ENCODE assay signal across 20 cellular contexts in the genomic region with DNA sequence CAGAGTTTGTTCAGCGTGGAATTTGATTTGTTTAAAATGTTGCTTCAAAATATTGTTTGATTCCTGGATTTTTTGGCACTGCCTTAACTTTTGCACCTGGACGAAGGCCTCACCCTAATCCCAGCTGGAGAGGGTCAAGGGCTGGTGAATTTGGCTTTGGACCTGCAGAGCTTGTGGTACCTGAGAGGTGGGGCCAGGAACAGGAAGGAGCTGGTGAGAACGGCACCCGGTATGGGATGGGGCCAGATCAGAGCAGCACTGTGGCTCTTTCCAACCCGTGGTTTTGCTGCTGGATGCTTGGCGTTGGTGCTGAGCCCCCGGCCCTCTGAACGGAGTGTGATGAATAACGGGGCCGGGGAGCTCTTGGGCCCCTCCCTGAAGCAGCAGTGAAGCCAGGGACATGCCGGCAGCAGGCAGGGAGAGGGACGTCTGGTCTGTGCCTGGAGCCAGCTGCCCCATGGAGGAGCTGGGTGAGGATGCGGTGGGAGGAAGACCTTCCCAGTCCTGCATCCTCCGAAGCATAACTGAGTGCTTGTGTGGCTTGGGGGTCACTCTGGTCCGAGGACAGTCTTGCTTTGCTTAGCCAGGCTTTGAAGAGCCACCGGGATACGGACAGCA.
A peak's percentile ranks its signal among the peaks of the same experiment; 100 is the strongest.
DNase-seq lines count a peak whose midpoint lies in the region; ATAC-seq and TF ChIP-seq lines count a peak whose summit lies in the region.
"Had no signal": no experiment of that assay in that cellular context is flagged by ENCODE, and none has a peak within 500 bp of the region (broad histone marks: within the 10 kb centered on the region; RNA-seq: fewer than 3 reads in every experiment).

No MANE protein-coding gene starts in this region.

- DNase-seq in activated naive CD8-positive, alpha-beta T cell treated with anti-CD3 and anti-CD28 coated beads, Interleukin-2, amount 50 U/mL, for 24 hours = no peak
- peak; percentile 86 to 88 for DNase-seq in NCI-H524 (lab: John Stamatoyannopoulos, UW)
- no peak for DNase-seq in islet precursor cell
- DNase-seq in posterior cingulate gyrus = no peak
- DNase-seq: activated CD4-positive, CD25-positive, alpha-beta regulatory T cell treated with anti-CD3 and anti-CD28 coated beads, Interleukin-2, amount 50 U/mL, for 72 hours; activated T-cell treated with anti-CD3 and anti-CD28 coated beads, Interleukin-2, amount 50 U/mL, for 72 hours; amygdala; cerebellar nuclear complex; DMS153; GM23248; left ventricle myocardium inferior; NCI-H1930; NCI-H446; pancreas; SHP77 treated with DMSO at 0.1 percent for 48 hours; stimulated activated CD4-positive, alpha-beta T cell treated with anti-CD3 and anti-CD28 coated beads, Interleukin-4, amount 100 ng/mL, for 1 hour had no signal

- H3K27me3 ChIP-seq in gastroesophageal sphincter (no peaks in the 10 kb centered on the region), stomach smooth muscle (ENCODE audit: control insufficient read depth in 1 of 2, insufficient read depth in 2 of 2, low read length in 2 of 2) (no peaks in the 10 kb centered on the region)
- H3K27me3 ChIP-seq: pancreas had no signal

- ATAC-seq in activated naive CD8-positive, alpha-beta T cell treated with anti-CD3 and anti-CD28 coated beads, Interleukin-2, amount 50 U/mL, for 24 hours = no peak
- peak; percentile 14 for ATAC-seq in gastroesophageal sphincter
- no peak for ATAC-seq in activated T-helper 17 cell treated with anti-CD3 and anti-CD28 coated beads, Interleukin-2, amount 50 U/mL, for 72 hours (replicated peaks)
- ATAC-seq: activated T-cell treated with anti-CD3 and anti-CD28 coated beads, Interleukin-2, amount 50 U/mL, for 72 hours; pancreas had no signal

- H3K9me3 Mint-ChIP-seq in activated naive CD8-positive, alpha-beta T cell (ENCODE audit: low read depth) = no peaks in the 10 kb centered on the region
- H3K9me3 Mint-ChIP-seq in activated naive CD8-positive, alpha-beta T cell treated with anti-CD3 and anti-CD28 coated beads, Interleukin-2, amount 50 U/mL, for 24 hours = no peaks in the 10 kb centered on the region
- no peaks in the 10 kb centered on the region for H3K9me3 Mint-ChIP-seq in activated T-helper 17 cell treated with anti-CD3 and anti-CD28 coated beads, Interleukin-2, amount 50 U/mL, for 72 hours
- H3K9me3 Mint-ChIP-seq: activated T-cell treated with anti-CD3 and anti-CD28 coated beads, Interleukin-2, amount 50 U/mL, for 72 hours had no signal

- H3K27me3 Mint-ChIP-seq in activated naive CD8-positive, alpha-beta T cell = no peaks in the 10 kb centered on the region
- H3K27me3 Mint-ChIP-seq in activated naive CD8-positive, alpha-beta T cell treated with anti-CD3 and anti-CD28 coated beads, Interleukin-2, amount 50 U/mL, for 24 hours = no peaks in the 10 kb centered on the region
- H3K27me3 Mint-ChIP-seq in activated T-helper 17 cell treated with anti-CD3 and anti-CD28 coated beads, Interleukin-2, amount 50 U/mL, for 72 hours = no peaks in the 10 kb centered on the region

- no peak for TF ChIP-seq EP300 in gastroesophageal sphincter (IDR thresholded peaks at IDR 0.05)

- H3K9me3 ChIP-seq in gastroesophageal sphincter (no peaks in the 10 kb centered on the region), stomach smooth muscle (ENCODE audit: control insufficient read depth in 2 of 2, low read length in 2 of 2) (no peaks in the 10 kb centered on the region)
- H3K9me3 ChIP-seq: pancreas had no signal

- H3K4me3 Mint-ChIP-seq in activated naive CD8-positive, alpha-beta T cell = peak overlapping the region; percentile 38
- no peak overlapping the region for H3K4me3 Mint-ChIP-seq in activated naive CD8-positive, alpha-beta T cell treated with anti-CD3 and anti-CD28 coated beads, Interleukin-2, amount 50 U/mL, for 24 hours
- H3K4me3 Mint-ChIP-seq in activated T-helper 17 cell treated with anti-CD3 and anti-CD28 coated beads, Interleukin-2, amount 50 U/mL, for 72 hours = no peak overlapping the region

- H3K27ac ChIP-seq in gastroesophageal sphincter = peak overlapping the region; percentile 41 to 99 (median 94)
- H3K27ac ChIP-seq in stomach smooth muscle (ENCODE audit: low read length) = peak overlapping the region; percentile 41
- H3K27ac ChIP-seq: GM23248, left ventricle myocardium inferior, pancreas had no signal

- H3K4me3 ChIP-seq in gastroesophageal sphincter (no peak overlapping the region), stomach smooth muscle (ENCODE audit: low read length in 2 of 2) (no peak overlapping the region)
- H3K4me3 ChIP-seq: GM23248, left ventricle myocardium inferior, pancreas had no signal

- no peak for TF ChIP-seq CTCF in gastroesophageal sphincter (IDR thresholded peaks at IDR 0.05)

- H3K36me3 ChIP-seq in gastroesophageal sphincter (no peaks in the 10 kb centered on the region), stomach smooth muscle (ENCODE audit: control insufficient read depth in 2 of 2, insufficient read depth in 2 of 2, low read length in 2 of 2) (peaks cover 0 to 2% of the 10 kb centered on the region in 2 donors)
- H3K36me3 ChIP-seq: pancreas had no signal

- no peak for TF ChIP-seq POLR2A in gastroesophageal sphincter (IDR thresholded peaks at IDR 0.05)

- WGBS in gastroesophageal sphincter (ENCODE audit: low coverage in 1 of 2), 2 donors = 29 to 46% methylated on average over 6 to 10 of the region's 17 CpGs

- intact Hi-C loops in posterior cingulate gyrus (cut with DNase I) = no loop called here

- no peak overlapping the region for H3K9ac ChIP-seq in stomach smooth muscle (ENCODE audit: low read length in 2 of 2)
- H3K9ac ChIP-seq: GM23248 had no signal

- peaks cover 10 to 89% (median 44%) of the 10 kb centered on the region in 3 donors for H3K4me1 ChIP-seq in gastroesophageal sphincter
- H3K4me1 ChIP-seq in stomach smooth muscle (ENCODE audit: control insufficient read depth, insufficient read depth, low read length) = peaks cover 52% of the 10 kb centered on the region
- H3K4me1 ChIP-seq: pancreas had no signal

- H3K4me1 Mint-ChIP-seq in activated naive CD8-positive, alpha-beta T cell (ENCODE audit: low read depth) = peaks cover 65% of the 10 kb centered on the region
- H3K4me1 Mint-ChIP-seq in activated naive CD8-positive, alpha-beta T cell treated with anti-CD3 and anti-CD28 coated beads, Interleukin-2, amount 50 U/mL, for 24 hours = peaks cover 42% of the 10 kb centered on the region
- H3K4me1 Mint-ChIP-seq in activated T-helper 17 cell treated with anti-CD3 and anti-CD28 coated beads, Interleukin-2, amount 50 U/mL, for 72 hours = peaks cover 21% of the 10 kb centered on the region

- H3K36me3 Mint-ChIP-seq in activated naive CD8-positive, alpha-beta T cell = peaks cover 5% of the 10 kb centered on the region
- H3K36me3 Mint-ChIP-seq in activated naive CD8-positive, alpha-beta T cell treated with anti-CD3 and anti-CD28 coated beads, Interleukin-2, amount 50 U/mL, for 24 hours (ENCODE audit: low read depth) = no peaks in the 10 kb centered on the region
- H3K36me3 Mint-ChIP-seq in activated T-helper 17 cell treated with anti-CD3 and anti-CD28 coated beads, Interleukin-2, amount 50 U/mL, for 72 hours (ENCODE audit: low read depth) = peaks cover 39% of the 10 kb centered on the region

- peak overlapping the region; percentile 79 for H3K27ac Mint-ChIP-seq in activated naive CD8-positive, alpha-beta T cell
- no peak overlapping the region for H3K27ac Mint-ChIP-seq in activated naive CD8-positive, alpha-beta T cell treated with anti-CD3 and anti-CD28 coated beads, Interleukin-2, amount 50 U/mL, for 24 hours
- no peak overlapping the region for H3K27ac Mint-ChIP-seq in activated T-helper 17 cell treated with anti-CD3 and anti-CD28 coated beads, Interleukin-2, amount 50 U/mL, for 72 hours
- H3K27ac Mint-ChIP-seq: activated T-cell treated with anti-CD3 and anti-CD28 coated beads, Interleukin-2, amount 50 U/mL, for 72 hours had no signal

Comparison
In these comparisons a context has a peak if more than half of its experiments do, and no peak if none do; other contexts are left out.
1. DNase-seq: peak in NCI-H524 (2 of 2); none in activated naive CD8-positive, alpha-beta T cell treated with anti-CD3 and anti-CD28 coated beads, Interleukin-2, amount 50 U/mL, for 24 hours (single experiment), islet precursor cell (single experiment) and posterior cingulate gyrus (0 of 10).